ENCODE assay signal across 7 cellular contexts in genomic region chr1:26169669-26170471, GRCh38. TPM values are rescaled to one million over a fixed set of nuclear protein-coding genes. Genes with fewer than 3 reads are reported as not detected.
A peak's percentile ranks its signal among the peaks of the same experiment; 100 is the strongest.
DNase-seq lines count a peak whose midpoint lies in the region; ATAC-seq and TF ChIP-seq lines count a peak whose summit lies in the region.

Gene ZNF593 (plus strand): TSS chr1:26169908. CDS start chr1:26169984, 76 bp downstream.

- H3K9me2 ChIP-seq in hepatocyte (replicated peaks; ENCODE audit: insufficient read depth): no peaks in the 10 kb centered on the region

- ATAC-seq in GM18502 (IDR thresholded peaks at IDR 0.05; ENCODE audit: poor library complexity, unreplicated experiment): peak; percentile 89
- ATAC-seq in HG02884 (IDR thresholded peaks at IDR 0.05; ENCODE audit: unreplicated experiment): peak; percentile 84

- H3K27me3 ChIP-seq in hepatocyte: no peaks in the 10 kb centered on the region

- H4K20me1 ChIP-seq in hepatocyte (ENCODE audit: insufficient read depth, poor library complexity, severe bottlenecking): no peaks in the 10 kb centered on the region

- DNase-seq in NCI-H187 (lab: John Stamatoyannopoulos, UW): peak; percentile 41 to 67
- peak; percentile 87 for DNase-seq in T1000 (lab: John Stamatoyannopoulos, UW)
- peak; percentile 96 for DNase-seq in astrocyte of the hippocampus (ENCODE audit: low read depth, low spot score)
- DNase-seq in hepatocyte (ENCODE audit: low spot score): peak; percentile 97
- DNase-seq in retinal pigment epithelial cell (ENCODE audit: low read depth): peak; percentile 64

- H3K27ac ChIP-seq in hepatocyte: peak within 1 kb of the TSS; percentile 90

- no peaks in the 10 kb centered on the region for H3K36me3 ChIP-seq in hepatocyte (replicated peaks; ENCODE audit: insufficient read depth, low read depth)

- peaks cover 12% of the 10 kb centered on the region for H3K79me2 ChIP-seq in hepatocyte

- peak; percentile 94 for TF ChIP-seq CTCF in hepatocyte (IDR thresholded peaks at IDR 0.05; ENCODE audit: poor library complexity)
- peak; percentile 88 for TF ChIP-seq CTCF in retinal pigment epithelial cell (conservative IDR thresholded peaks at IDR 0.05; ENCODE audit: low read depth, low read length)

- peaks cover 14% of the 10 kb centered on the region for H3K4me1 ChIP-seq in hepatocyte (ENCODE audit: insufficient read depth)

- H3K9me3 ChIP-seq in hepatocyte (ENCODE audit: low read depth): no peaks in the 10 kb centered on the region

- 3% methylated on average over 74 of the region's 76 CpGs for WGBS in hepatocyte (ENCODE audit: low lambda C conversion rate, missing lambda C conversion rate)

- H3K4me3 ChIP-seq in hepatocyte (peak within 1 kb of the TSS; percentile 83), retinal pigment epithelial cell (ENCODE audit: low read length) (peak within 1 kb of the TSS; percentile 74)

- peak within 1 kb of the TSS; percentile 91 for H3K4me2 ChIP-seq in hepatocyte

- peak within 1 kb of the TSS; percentile 85 for H2AFZ ChIP-seq in hepatocyte

RNA-seq across cellular contexts. Expression of gene ZNF593, which starts in this region (rescaled TPM):
- 20.5 and 25.7 TPM in 2 replicates for total RNA-seq in hepatocyte
- polyA plus RNA-seq in hepatocyte: 69.1 and 71.8 TPM in 2 replicates

Comparison
In these comparisons a context has a peak if more than half of its experiments do, and no peak if none do; other contexts are left out.
1. Peak in every context shown above with its lines: DNase-seq, ATAC-seq, H3K4me3 ChIP-seq and H3K27ac ChIP-seq.